ENCODE assay signal across 15 cellular contexts in genomic region chr16:27984121-27984520, GRCh38.
DNase-seq lines count a peak whose midpoint lies in the region; ATAC-seq and TF ChIP-seq lines count a peak whose summit lies in the region.
"Had no signal": no experiment of that assay in that cellular context is flagged by ENCODE, and none has a peak within 500 bp of the region (broad histone marks: within the 10 kb centered on the region; RNA-seq: fewer than 3 reads in every experiment).

No MANE protein-coding gene starts in this region.

- H3K4me1 ChIP-seq in heart right ventricle (peaks cover 0 to 7% (median 0%) of the 10 kb centered on the region in 9 donors), upper lobe of right lung (no peaks in the 10 kb centered on the region)

- no peak overlapping the region for H3K27ac Mint-ChIP-seq in stimulated activated effector memory CD8-positive, alpha-beta T cell treated with anti-CD3 and anti-CD28 coated beads, Interleukin-12 subunit alpha, Interleukin-12 subunit beta, amount 100 ng/mL, for 72 hours
- H3K27ac Mint-ChIP-seq: CD4-positive, alpha-beta memory T cell had no signal

- H3K4me3 ChIP-seq in heart right ventricle: no peak overlapping the region
- no peak overlapping the region for H3K4me3 ChIP-seq in upper lobe of right lung

- H3K9me3 ChIP-seq in heart right ventricle (peaks cover 0 to 11% (median 0%) of the 10 kb centered on the region in 11 donors), upper lobe of right lung (no peaks in the 10 kb centered on the region)

- peaks cover 5% of the 10 kb centered on the region for H3K36me3 Mint-ChIP-seq in stimulated activated effector memory CD8-positive, alpha-beta T cell treated with anti-CD3 and anti-CD28 coated beads, Interleukin-12 subunit alpha, Interleukin-12 subunit beta, amount 100 ng/mL, for 72 hours
- H3K36me3 Mint-ChIP-seq: CD4-positive, alpha-beta memory T cell had no signal

- 83 to 84% methylated on average over 7 of the region's 7 CpGs for WGBS in heart right ventricle, 2 donors

- no peak overlapping the region for H3K4me3 Mint-ChIP-seq in stimulated activated effector memory CD8-positive, alpha-beta T cell treated with anti-CD3 and anti-CD28 coated beads, Interleukin-12 subunit alpha, Interleukin-12 subunit beta, amount 100 ng/mL, for 72 hours
- H3K4me3 Mint-ChIP-seq: CD4-positive, alpha-beta memory T cell had no signal

- no peaks in the 10 kb centered on the region for H3K9me3 Mint-ChIP-seq in stimulated activated effector memory CD8-positive, alpha-beta T cell treated with anti-CD3 and anti-CD28 coated beads, Interleukin-12 subunit alpha, Interleukin-12 subunit beta, amount 100 ng/mL, for 72 hours

- H3K27me3 ChIP-seq in heart right ventricle (no peaks in the 10 kb centered on the region), upper lobe of right lung (no peaks in the 10 kb centered on the region)

- H3K4me1 Mint-ChIP-seq in stimulated activated effector memory CD8-positive, alpha-beta T cell treated with anti-CD3 and anti-CD28 coated beads, Interleukin-12 subunit alpha, Interleukin-12 subunit beta, amount 100 ng/mL, for 72 hours: no peaks in the 10 kb centered on the region
- H3K4me1 Mint-ChIP-seq: CD4-positive, alpha-beta memory T cell had no signal

- TF ChIP-seq CTCF in heart right ventricle (IDR thresholded peaks at IDR 0.05) (no peak), upper lobe of right lung (IDR thresholded peaks at IDR 0.05) (no peak)

- intact Hi-C loops in cardiac septum (cut with DNase I): no loop called here
- intact Hi-C loops in heart right ventricle (cut with DNase I): loop anchor here in 1 of 10 donors (5.0 kb wide), 1 partner anchor 78 kb away; the partner anchor contains the start of gene GSG1L
- intact Hi-C loops in upper lobe of right lung (cut with DNase I): no loop called here

- DNase-seq in cardiac septum (ENCODE audit: low spot score) (peak; percentile 41), heart right ventricle (no peak), mesenteric fat pad (ENCODE audit: low spot score) (peak; percentile 20), upper lobe of right lung (peak; percentile 13), KG1 (lab: John Stamatoyannopoulos, UW) (no peak)
- no peak for DNase-seq in stimulated activated effector memory CD8-positive, alpha-beta T cell treated with anti-CD3 and anti-CD28 coated beads, Interleukin-12 subunit alpha, Interleukin-12 subunit beta, amount 100 ng/mL, for 72 hours (ENCODE audit: low spot score in 2 of 2)
- DNase-seq: C1 segment of cervical spinal cord; Calu3; CD4-positive, alpha-beta memory T cell; COR-L47; DMS53; DMS79 treated with DMSO at 0.1 percent for 48 hours; GF-D8; H7; HCEC 1CT had no signal

- H3K27ac ChIP-seq in heart right ventricle: no peak overlapping the region
- H3K27ac ChIP-seq in upper lobe of right lung: no peak overlapping the region

- ATAC-seq in heart right ventricle: no peak
- no peak for ATAC-seq in upper lobe of right lung
- ATAC-seq in stimulated activated effector memory CD8-positive, alpha-beta T cell treated with anti-CD3 and anti-CD28 coated beads, Interleukin-12 subunit alpha, Interleukin-12 subunit beta, amount 100 ng/mL, for 72 hours: no peak

- H3K36me3 ChIP-seq in heart right ventricle: no peaks in the 10 kb centered on the region
- H3K36me3 ChIP-seq in upper lobe of right lung: no peaks in the 10 kb centered on the region

Comparison
In these comparisons a context has a peak if more than half of its experiments do, and no peak if none do; other contexts are left out.
1. DNase-seq: peak in cardiac septum (single experiment), mesenteric fat pad (single experiment) and upper lobe of right lung (single experiment); none in heart right ventricle (0 of 2), stimulated activated effector memory CD8-positive, alpha-beta T cell treated with anti-CD3 and anti-CD28 coated beads, Interleukin-12 subunit alpha, Interleukin-12 subunit beta, amount 100 ng/mL, for 72 hours (0 of 2) and KG1 (single experiment).